ENCODE assay signal across 8 cellular contexts in the genomic region with DNA sequence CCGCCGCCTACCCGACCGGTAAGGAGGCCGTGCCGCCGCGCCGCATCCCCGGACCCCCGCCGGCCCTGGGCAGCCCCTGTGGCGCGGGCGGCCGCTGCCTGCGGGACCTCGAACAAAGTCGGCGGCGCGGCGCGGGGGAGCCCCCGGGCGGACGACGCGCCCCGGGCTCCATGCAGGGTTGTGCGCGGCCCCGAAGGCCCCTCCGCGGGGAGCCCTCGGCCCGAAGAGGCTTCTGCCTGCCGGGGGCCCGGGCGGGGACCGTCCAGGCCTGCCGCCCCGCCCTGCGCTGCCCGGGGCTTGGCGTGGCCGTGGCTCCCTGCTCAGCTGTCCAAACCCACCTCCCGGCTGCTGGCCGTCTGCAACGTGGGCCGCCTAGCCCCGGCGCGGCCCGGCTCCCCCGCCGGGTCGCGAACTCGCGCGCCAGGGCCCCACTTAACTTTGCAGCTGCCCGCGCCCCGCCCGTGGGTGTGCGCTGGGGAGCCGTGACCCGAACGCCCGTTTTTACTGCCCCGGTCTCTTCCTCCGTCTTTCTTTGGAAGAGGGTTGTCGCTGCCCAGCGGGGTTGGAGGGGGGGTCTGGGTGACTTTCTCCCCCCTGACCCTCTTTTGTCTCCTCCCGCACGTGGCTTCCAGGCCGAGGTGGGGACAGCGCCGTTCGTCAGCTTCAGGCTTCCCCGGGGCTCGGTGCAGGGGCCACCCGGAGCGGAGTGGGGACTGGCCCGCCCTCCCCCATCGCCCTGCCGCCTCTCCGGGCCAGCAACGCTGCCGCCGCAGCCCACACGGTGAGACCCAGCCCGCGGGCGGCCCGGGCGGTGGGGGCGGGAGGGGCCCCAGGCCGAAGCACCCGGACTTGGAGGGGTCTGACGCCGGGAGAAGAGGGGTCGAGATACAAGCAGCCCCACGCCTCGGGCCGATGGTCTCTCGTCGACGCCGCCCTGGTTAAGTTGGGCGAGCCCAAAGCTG. TPM values are rescaled to one million over a fixed set of nuclear protein-coding genes. Genes with fewer than 3 reads are reported as not detected.
DNase-seq lines count a peak whose midpoint lies in the region; ATAC-seq and TF ChIP-seq lines count a peak whose summit lies in the region.

No MANE protein-coding gene starts in this region.

- H3K4me3 Mint-ChIP-seq in T-helper 17 cell: peak overlapping the region; percentile 100

- H3K9me3 ChIP-seq in T-helper 17 cell (ENCODE audit: control insufficient read depth, low read length, poor library complexity, severe bottlenecking): no peaks in the 10 kb centered on the region
- no peaks in the 10 kb centered on the region for H3K9me3 ChIP-seq in breast epithelium

- no peaks in the 10 kb centered on the region for H3K36me3 ChIP-seq in breast epithelium

- H3K36me3 Mint-ChIP-seq in T-helper 17 cell (ENCODE audit: low read depth): peaks cover 14% of the 10 kb centered on the region

- H3K4me1 ChIP-seq in breast epithelium: peaks cover 0 to 9% of the 10 kb centered on the region in 2 donors

- peak overlapping the region; percentile 99 for H3K27ac Mint-ChIP-seq in T-helper 17 cell

- no peaks in the 10 kb centered on the region for H3K27me3 Mint-ChIP-seq in T-helper 17 cell

- H3K4me3 ChIP-seq in AG04449 (ENCODE audit: low read depth, low read length): peak overlapping the region; percentile 86
- H3K4me3 ChIP-seq in breast epithelium: peak overlapping the region; percentile 95 to 99 (median 98)

- TF ChIP-seq POLR2A in breast epithelium (IDR thresholded peaks at IDR 0.05): no peak

- ATAC-seq in GM18873 (IDR thresholded peaks at IDR 0.05; ENCODE audit: low FRiP score, unreplicated experiment) (peak; percentile 26), HG03095 (IDR thresholded peaks at IDR 0.05; ENCODE audit: unreplicated experiment) (peak; percentile 27), T-helper 17 cell (peak; percentile 30), left colon (peak; percentile 19)

- POLR2A ChIA-PET in AG04449 (lab: Yijun Ruan, JAX): interaction anchor here (1.4 to 1.9 kb wide), 2 partner anchors 14 to 290 kb away, joined by 3 to 9 read pairs; no protein-coding TSS in a partner anchor

- TF ChIP-seq CTCF in AG04449 (IDR thresholded peaks at IDR 0.05; ENCODE audit: insufficient read depth, low read length, missing control alignments) (no peak), breast epithelium (IDR thresholded peaks at IDR 0.05) (no peak)

- H3K27me3 ChIP-seq in breast epithelium: no peaks in the 10 kb centered on the region

- H3K27ac ChIP-seq in breast epithelium: peak overlapping the region; percentile 89 to 96

- CTCF ChIA-PET in AG04449 (lab: Yijun Ruan, JAX): interaction anchor here (1.4 kb wide), 1 partner anchor 293 kb away, joined by 4 read pairs; no protein-coding TSS in a partner anchor

- DNase-seq in AG04449 (ENCODE audit: low read depth, low spot score) (no peak), T-helper 17 cell (peak; percentile 20 to 38 (median 31)), breast epithelium (ENCODE audit: low spot score in 2 of 2) (peak in 1 of 2 donors; percentile 53), left colon (peak; percentile 51 to 66), NCI-H2171 (lab: John Stamatoyannopoulos, UW) (no peak)
- DNase-seq in stimulated activated CD4-positive, alpha-beta T cell treated with anti-CD3 and anti-CD28 coated beads, Interleukin-4, amount 100 ng/mL, for 4 hours: peak; percentile 21 to 38

- intact Hi-C loops in breast epithelium (cut with DNase I; ENCODE audit: low total_unique reads) (no loop called here), left colon (cut with DNase I, micrococcal nuclease) (loop anchor here in 1 of 2 donors (5.0 to 10.0 kb wide), 3 partner anchors 175 to 293 kb away; no protein-coding TSS in a partner anchor)

- peaks cover 44% of the 10 kb centered on the region for H3K4me1 Mint-ChIP-seq in T-helper 17 cell

RNA-seq across cellular contexts. Expression of a gene that starts 0.9 kb away (rescaled TPM):
- total RNA-seq in T-helper 17 cell (10 to 100 TPM; 85.6 to 88.9 TPM), breast epithelium (10 to 100 TPM; 12.4 to 19.2 (median 17.7) TPM), left colon (100 to 1,000 TPM in 1 of 2 donors, 10 to 100 TPM in 1; 98.5 to 144 TPM)

Comparison
In these comparisons a context has a peak if more than half of its experiments do, and no peak if none do; other contexts are left out.
1. DNase-seq: peak in T-helper 17 cell (3 of 3), left colon (2 of 2) and stimulated activated CD4-positive, alpha-beta T cell treated with anti-CD3 and anti-CD28 coated beads, Interleukin-4, amount 100 ng/mL, for 4 hours (2 of 2); none in AG04449 (single experiment) and NCI-H2171 (single experiment).
2. RNA of a gene that starts 0.9 kb away (total RNA-seq): 98.5 to 144 TPM in left colon and 85.6 to 88.9 TPM in T-helper 17 cell; 12.4 to 19.2 TPM in breast epithelium; every median in the first group is over 4 times any median in the second.
3. Peak in every context shown above with its lines, with median percentiles within 50 percentile points of each other: ATAC-seq.